ENCODE assay signal across 8 cellular contexts in genomic region chr3:124688580-124689454, GRCh38. TPM values are rescaled to one million over a fixed set of nuclear protein-coding genes. Genes with fewer than 3 reads are reported as not detected.
A peak's percentile ranks its signal among the peaks of the same experiment; 100 is the strongest.
DNase-seq lines count a peak whose midpoint lies in the region; ATAC-seq and TF ChIP-seq lines count a peak whose summit lies in the region.

No MANE protein-coding gene starts in this region.

- H3K27me3 ChIP-seq in GM23248 (replicated peaks; ENCODE audit: insufficient read depth) = no peaks in the 10 kb centered on the region; the same call in 1 of the 2 replicates
- H3K27me3 ChIP-seq in kidney epithelial cell (ENCODE audit: control insufficient read depth, insufficient read depth, low read length) = no peaks in the 10 kb centered on the region

- H3K27ac ChIP-seq in C4-2B (no peak overlapping the region), GM23248 (no peak overlapping the region)

- ATAC-seq in GM21528 (IDR thresholded peaks at IDR 0.05; ENCODE audit: low FRiP score, unreplicated experiment) = no peak

- 13 to 14% methylated on average over 11 of the region's 11 CpGs for WGBS in GM23248 (ENCODE audit: low coverage in 1 of 2, low lambda C conversion rate in 2 of 2, missing lambda C conversion rate in 2 of 2), 2 experiments

- DNase-seq in GM23248 (peak; percentile 86), NCI-H2171 treated with DMSO at 0.1 percent for 48 hours (lab: John Stamatoyannopoulos, UW) (peak; percentile 61), cardiac fibroblast (ENCODE audit: low read depth in 2 of 2) (peak; percentile 84 to 88), kidney epithelial cell (ENCODE audit: low read depth) (peak; percentile 34)
- DNase-seq in activated CD4-positive, CD25-positive, alpha-beta regulatory T cell (lab: John Stamatoyannopoulos, UW) = peak; percentile 54 to 58 (median 56)
- DNase-seq in stimulated activated CD4-positive, alpha-beta T cell treated with anti-CD3 and anti-CD28 coated beads, Interleukin-2, amount 100 ng/mL, for 24 hours = peak; percentile 77

- H3K9ac ChIP-seq in GM23248 = no peak overlapping the region

- TF ChIP-seq CTCF in C4-2B (conservative IDR thresholded peaks at IDR 0.05) (peak; percentile 97), cardiac fibroblast (IDR thresholded peaks at IDR 0.05; ENCODE audit: low read depth, low read length) (peak; percentile 85), kidney epithelial cell (IDR thresholded peaks at IDR 0.05; ENCODE audit: insufficient read depth, low read length, poor library complexity, severe bottlenecking) (peak; percentile 80)

- H4K20me1 ChIP-seq in GM23248 (ENCODE audit: insufficient read depth) = no peaks in the 10 kb centered on the region

- H3K36me3 ChIP-seq in GM23248 (ENCODE audit: low read depth) (no peaks in the 10 kb centered on the region), kidney epithelial cell (ENCODE audit: control insufficient read depth, insufficient read depth, low read length) (no peaks in the 10 kb centered on the region)

- H3F3A ChIP-seq in GM23248 (ENCODE audit: insufficient read depth) = no peaks in the 10 kb centered on the region

- no peaks in the 10 kb centered on the region for H3K9me2 ChIP-seq in GM23248 (ENCODE audit: insufficient read depth)

- H3K4me2 ChIP-seq in GM23248 (ENCODE audit: unreplicated experiment) = no peak overlapping the region

- in situ Hi-C loops in GM23248 (cut with MboI) = loop anchor here (10.0 kb wide), 1 partner anchor 114 kb away; no protein-coding TSS in a partner anchor

- H3K4me3 ChIP-seq in GM23248 = no peak overlapping the region
- no peak overlapping the region for H3K4me3 ChIP-seq in cardiac fibroblast (replicated peaks in 1 of 2; ENCODE audit: low read depth in 2 of 2, low read length in 2 of 2)
- H3K4me3 ChIP-seq in kidney epithelial cell (ENCODE audit: low read depth, low read length) = no peak overlapping the region

- H3K9me3 ChIP-seq in GM23248 (ENCODE audit: low read depth) = no peaks in the 10 kb centered on the region

- H3K4me1 ChIP-seq in GM23248 (ENCODE audit: insufficient read depth) = peaks cover 16% of the 10 kb centered on the region

- H2AFZ ChIP-seq in GM23248 = no peak overlapping the region

- no peaks in the 10 kb centered on the region for H3K79me2 ChIP-seq in GM23248 (ENCODE audit: insufficient read depth)

RNA-seq across cellular contexts. Expression of gene UMPS, which starts 41.4 kb away (rescaled TPM):
- total RNA-seq in GM23248 (2014; rRNA removed; shearing (Covaris generic)) = 18.0 and 29.8 TPM in 2 replicates
- 37.9 and 38.7 TPM in 2 replicates for polyA plus RNA-seq in GM23248 (2016; fragmentation: Nextera tagmentation; extraction: Ambion mirVana)
- 28.5 and 36.0 TPM in 2 replicates for total RNA-seq in kidney epithelial cell

Comparison
In these comparisons a context has a peak if more than half of its experiments do, and no peak if none do; other contexts are left out.
1. DNase-seq: peak in every context shown above with its lines; median percentile 86 in GM23248; 86 in cardiac fibroblast; 77 in stimulated activated CD4-positive, alpha-beta T cell treated with anti-CD3 and anti-CD28 coated beads, Interleukin-2, amount 100 ng/mL, for 24 hours; 61 in NCI-H2171 treated with DMSO at 0.1 percent for 48 hours; 56 in activated CD4-positive, CD25-positive, alpha-beta regulatory T cell; 34 in kidney epithelial cell.